ENCODE assay signal across 8 cellular contexts in genomic region chr19:1252221-1252817, GRCh38. TPM values are rescaled to one million over a fixed set of nuclear protein-coding genes. Genes with fewer than 3 reads are reported as not detected.
DNase-seq lines count a peak whose midpoint lies in the region; ATAC-seq and TF ChIP-seq lines count a peak whose summit lies in the region.

No MANE protein-coding gene starts in this region.

- TF ChIP-seq POLR2A in lower leg skin (IDR thresholded peaks at IDR 0.05), result no peak

- DNase-seq in AG10803 (ENCODE audit: low read depth), result peak; percentile 99
- peak in 7 of 10 donors; percentile 58 to 89 (median 84) for DNase-seq in dorsolateral prefrontal cortex
- peak in 1 of 2 donors; percentile 98 for DNase-seq in lower leg skin (ENCODE audit: low spot score in 2 of 2)
- peak; percentile 75 for DNase-seq in stimulated activated CD8-positive, alpha-beta memory T cell treated with anti-CD3 and anti-CD28 coated beads, Interleukin-4, amount 100 ng/mL, for 48 hours
- no peak for DNase-seq in NCI-H1436 (lab: John Stamatoyannopoulos, UW)

- peak overlapping the region; percentile 88 for H3K4me3 ChIP-seq in AG10803 (ENCODE audit: low read length)
- peak overlapping the region; percentile 71 for H3K4me3 ChIP-seq in HUES6 (ENCODE audit: low read depth, low read length)
- peak overlapping the region; percentile 12 to 91 (median 78) for H3K4me3 ChIP-seq in dorsolateral prefrontal cortex
- H3K4me3 ChIP-seq in lower leg skin (ENCODE audit: low read depth, poor library complexity, severe bottlenecking), result peak overlapping the region; percentile 11

- peak overlapping the region; percentile 93 for H3K27ac ChIP-seq in HUES6 (ENCODE audit: low read depth, low read length)
- peak overlapping the region; percentile 91 for H3K27ac ChIP-seq in VCaP
- H3K27ac ChIP-seq in dorsolateral prefrontal cortex, result peak overlapping the region; percentile 90 to 100 (median 99)

- H3K4me1 ChIP-seq in HUES6 (ENCODE audit: control insufficient read depth, insufficient read depth, low read length), result peaks cover 24% of the 10 kb centered on the region

- H3K36me3 ChIP-seq in HUES6 (ENCODE audit: control insufficient read depth, insufficient read depth, low read length), result peaks cover 57% of the 10 kb centered on the region

- no peaks in the 10 kb centered on the region for H3K27me3 ChIP-seq in HUES6 (ENCODE audit: control insufficient read depth, insufficient read depth, low read length)
- H3K27me3 ChIP-seq in dorsolateral prefrontal cortex, result no peaks in the 10 kb centered on the region

- WGBS in lower leg skin, 2 donors, result 1 to 3% methylated on average over 26 of the region's 30 CpGs

- TF ChIP-seq CTCF in AG10803 (conservative IDR thresholded peaks at IDR 0.05; ENCODE audit: low read length) (no peak), VCaP (conservative IDR thresholded peaks at IDR 0.05) (no peak), dorsolateral prefrontal cortex (IDR thresholded peaks at IDR 0.05 in 54 of 56, conservative IDR thresholded peaks at IDR 0.05 in 2 of 56; ENCODE audit: low read depth in 1 of 56, partially characterized antibody in 56 of 56) (no peak), lower leg skin (IDR thresholded peaks at IDR 0.05) (no peak)

- peak overlapping the region; percentile 75 for H3K9ac ChIP-seq in HUES6 (ENCODE audit: low read length)

- intact Hi-C loops in dorsolateral prefrontal cortex (cut with DNase I) (no loop called here), lower leg skin (cut with DNase I; ENCODE audit: low total_unique reads) (no loop called here)

- no peaks in the 10 kb centered on the region for H3K9me3 ChIP-seq in HUES6 (ENCODE audit: control insufficient read depth, insufficient read depth, low read depth, low read length)

- no peak for ATAC-seq in GM18517 (IDR thresholded peaks at IDR 0.05; ENCODE audit: unreplicated experiment)

RNA-seq across cellular contexts. Expression of gene MIDN, which starts 3.9 kb away (rescaled TPM):
- total RNA-seq in dorsolateral prefrontal cortex, result 100 to 1,000 TPM in 4 of 120 experiments, 10 to 100 TPM in 116; 19.9 to 116 (median 36.5) TPM
- 100 to 1,000 TPM in 1 of 4 donors, 10 to 100 TPM in 3; 59.7 to 119 (median 78.7) TPM for total RNA-seq in lower leg skin

RNA-seq across cellular contexts. Expression of gene ATP5F1D, which starts 10.8 kb away (rescaled TPM):
- total RNA-seq in dorsolateral prefrontal cortex, result 100 to 1,000 TPM; 170 to 316 (median 242) TPM
- total RNA-seq in lower leg skin, result 100 to 1,000 TPM; 121 to 198 (median 146) TPM

RNA-seq across cellular contexts. Expression of gene CBARP, which starts 14.5 kb away (rescaled TPM):
- total RNA-seq in dorsolateral prefrontal cortex, result 10 to 100 TPM in 119 of 120 experiments, 1 to 10 TPM in 1; 9.5 to 47.7 (median 25.8) TPM
- total RNA-seq in lower leg skin, result 10 to 100 TPM in 3 of 4 donors, 1 to 10 TPM in 1; 8.1 to 16.7 (median 13.6) TPM

RNA-seq across cellular contexts. Expression of gene CIRBP, which starts 16.8 kb away (rescaled TPM):
- 100 to 1,000 TPM; 215 to 736 (median 434) TPM for total RNA-seq in dorsolateral prefrontal cortex
- total RNA-seq in lower leg skin, result 100 to 1,000 TPM; 496 to 546 (median 545) TPM

RNA-seq across cellular contexts. Expression of gene FAM174C, which starts 23.0 kb away (rescaled TPM):
- total RNA-seq in dorsolateral prefrontal cortex, result 10 to 100 TPM; 16.2 to 44.5 (median 25.3) TPM
- total RNA-seq in lower leg skin, result 10 to 100 TPM; 66.3 to 74.1 (median 68.8) TPM

Comparison
In these comparisons a context has a peak if more than half of its experiments do, and no peak if none do; other contexts are left out.
1. H3K4me3 ChIP-seq: peak in every context shown above with its lines; median percentile 88 in AG10803; 78 in dorsolateral prefrontal cortex; 71 in HUES6; 11 in lower leg skin.